Comparison of ENCODE assay signal across 15 cellular contexts in the genomic region with DNA sequence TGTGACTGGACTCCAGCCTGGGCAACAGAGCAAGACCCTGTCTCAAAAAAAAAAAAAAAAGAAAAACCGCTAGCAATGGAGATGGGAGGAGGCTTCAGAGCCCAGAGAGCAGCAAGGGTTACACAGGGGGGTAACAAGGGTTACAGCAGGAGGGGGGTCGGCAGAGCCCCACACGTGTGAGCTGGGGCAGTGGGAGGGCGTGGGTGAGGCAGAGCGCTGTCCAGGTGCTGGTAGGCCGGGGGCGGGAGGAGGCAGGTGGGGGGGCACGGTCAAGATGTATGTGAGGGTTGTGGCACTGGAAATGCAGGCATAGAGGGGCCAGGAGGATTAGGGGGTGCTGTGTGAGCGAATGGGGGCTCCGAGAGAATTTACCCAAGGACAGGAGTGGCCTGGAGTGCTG. TPM values are rescaled to one million over a fixed set of nuclear protein-coding genes. Genes with fewer than 3 reads are reported as not detected.
DNase-seq lines count a peak whose midpoint lies in the region; ATAC-seq and TF ChIP-seq lines count a peak whose summit lies in the region.
"Had no signal": no experiment of that assay in that cellular context is flagged by ENCODE, and none has a peak within 500 bp of the region (broad histone marks: within the 10 kb centered on the region; RNA-seq: fewer than 3 reads in every experiment).

No MANE protein-coding gene starts in this region.

- DNase-seq in activated CD4-positive, alpha-beta T cell treated with anti-CD3 and anti-CD28 coated beads, Interleukin-2, amount 10 ng/mL, durations not matched to agents 7 days and 5 days: no peak
- DNase-seq in activated CD4-positive, alpha-beta T cell treated with anti-CD3 and anti-CD28 coated beads for 48 hours: no peak
- DNase-seq in memory B cell (ENCODE audit: low spot score in 2 of 2): no peak
- DNase-seq in ACHN: no peak
- no peak for DNase-seq in KBM-7
- DNase-seq: C1 segment of cervical spinal cord, DMS 273 treated with DMSO at 0.1 percent for 48 hours, NCI-H1092, NCI-H2081 treated with DMSO at 0.1 percent for 48 hours, NCI-H510A, NCI-H774 had no signal

- TF ChIP-seq RAD21 in Ishikawa (IDR thresholded peaks at IDR 0.05; ENCODE audit: low read depth): no peak

- ATAC-seq in memory B cell (ENCODE audit: low read depth): no peak
- ATAC-seq in stimulated activated memory B cell treated with anti-CD40 and anti-IgM and Interleukin-4, amounts not matched to agents 10 μg/mL and 1 μg/mL and 100 μg/mL, for 72 hours: no peak

- H3K9me3 Mint-ChIP-seq in activated CD4-positive, alpha-beta T cell treated with anti-CD3 and anti-CD28 coated beads, Interleukin-2, amount 10 ng/mL, durations not matched to agents 7 days and 5 days: no peaks in the 10 kb centered on the region
- H3K9me3 Mint-ChIP-seq in memory B cell: no peaks in the 10 kb centered on the region
- H3K9me3 Mint-ChIP-seq in stimulated activated memory B cell treated with anti-CD40 and anti-IgM and Interleukin-4, amounts not matched to agents 10 μg/mL and 1 μg/mL and 100 μg/mL, for 72 hours: no peaks in the 10 kb centered on the region

- peaks cover 10% of the 10 kb centered on the region for H3K36me3 Mint-ChIP-seq in activated CD4-positive, alpha-beta T cell treated with anti-CD3 and anti-CD28 coated beads, Interleukin-2, amount 10 ng/mL, durations not matched to agents 7 days and 5 days (ENCODE audit: low read depth)
- no peaks in the 10 kb centered on the region for H3K36me3 Mint-ChIP-seq in memory B cell
- no peaks in the 10 kb centered on the region for H3K36me3 Mint-ChIP-seq in stimulated activated memory B cell treated with anti-CD40 and anti-IgM and Interleukin-4, amounts not matched to agents 10 μg/mL and 1 μg/mL and 100 μg/mL, for 72 hours

- peaks cover 16% of the 10 kb centered on the region for H3K4me1 Mint-ChIP-seq in activated CD4-positive, alpha-beta T cell treated with anti-CD3 and anti-CD28 coated beads, Interleukin-2, amount 10 ng/mL, durations not matched to agents 7 days and 5 days
- H3K4me1 Mint-ChIP-seq in memory B cell: peaks cover 4% of the 10 kb centered on the region
- H3K4me1 Mint-ChIP-seq in stimulated activated memory B cell treated with anti-CD40 and anti-IgM and Interleukin-4, amounts not matched to agents 10 μg/mL and 1 μg/mL and 100 μg/mL, for 72 hours: peaks cover 39% of the 10 kb centered on the region

- H3K27me3 Mint-ChIP-seq in activated CD4-positive, alpha-beta T cell treated with anti-CD3 and anti-CD28 coated beads, Interleukin-2, amount 10 ng/mL, durations not matched to agents 7 days and 5 days: no peaks in the 10 kb centered on the region
- H3K27me3 Mint-ChIP-seq in memory B cell: no peaks in the 10 kb centered on the region
- H3K27me3 Mint-ChIP-seq in stimulated activated memory B cell treated with anti-CD40 and anti-IgM and Interleukin-4, amounts not matched to agents 10 μg/mL and 1 μg/mL and 100 μg/mL, for 72 hours: no peaks in the 10 kb centered on the region

- POLR2A ChIA-PET in activated CD4-positive, alpha-beta T cell treated with anti-CD3 and anti-CD28 coated beads, Interleukin-2, amount 10 ng/mL, durations not matched to agents 7 days and 5 days (lab: Charles Lee): no interaction called here

- in situ Hi-C loops in ACHN (cut with HindIII; ENCODE audit: low pct_ligation_motif_present, low pct_unique_long_range_greater_than_20kb, low sequenced_read_pairs): no loop called here
- in situ Hi-C loops in KBM-7 (cut with MboI; ENCODE audit: low pct_unique_long_range_greater_than_20kb, low sequenced_read_pairs): loop anchor here (5.0 kb wide), 1 partner anchor 1302 kb away; no protein-coding TSS in a partner anchor

- CTCF ChIA-PET in activated CD4-positive, alpha-beta T cell treated with anti-CD3 and anti-CD28 coated beads, Interleukin-2, amount 10 ng/mL, durations not matched to agents 7 days and 5 days (lab: Charles Lee): interaction anchor here (0.6 kb wide), 1 partner anchor 32 kb away, joined by 3 read pairs; no protein-coding TSS in a partner anchor

- H3K4me3 Mint-ChIP-seq in activated CD4-positive, alpha-beta T cell treated with anti-CD3 and anti-CD28 coated beads, Interleukin-2, amount 10 ng/mL, durations not matched to agents 7 days and 5 days: no peak overlapping the region
- H3K4me3 Mint-ChIP-seq in memory B cell: no peak overlapping the region
- H3K4me3 Mint-ChIP-seq in stimulated activated memory B cell treated with anti-CD40 and anti-IgM and Interleukin-4, amounts not matched to agents 10 μg/mL and 1 μg/mL and 100 μg/mL, for 72 hours: no peak overlapping the region

- TF ChIP-seq EP300 in Ishikawa (IDR thresholded peaks at IDR 0.05; ENCODE audit: borderline replicate concordance): no peak

- H3K27ac Mint-ChIP-seq in activated CD4-positive, alpha-beta T cell treated with anti-CD3 and anti-CD28 coated beads, Interleukin-2, amount 10 ng/mL, durations not matched to agents 7 days and 5 days: peak overlapping the region; percentile 80
- H3K27ac Mint-ChIP-seq in memory B cell: peak overlapping the region; percentile 38
- peak overlapping the region; percentile 42 for H3K27ac Mint-ChIP-seq in stimulated activated memory B cell treated with anti-CD40 and anti-IgM and Interleukin-4, amounts not matched to agents 10 μg/mL and 1 μg/mL and 100 μg/mL, for 72 hours

TF ChIP-seq in Ishikawa, 13 proteins besides CTCF, POLR2A, EP300 and RAD21:
- TF ChIP-seq, protein P1, sequence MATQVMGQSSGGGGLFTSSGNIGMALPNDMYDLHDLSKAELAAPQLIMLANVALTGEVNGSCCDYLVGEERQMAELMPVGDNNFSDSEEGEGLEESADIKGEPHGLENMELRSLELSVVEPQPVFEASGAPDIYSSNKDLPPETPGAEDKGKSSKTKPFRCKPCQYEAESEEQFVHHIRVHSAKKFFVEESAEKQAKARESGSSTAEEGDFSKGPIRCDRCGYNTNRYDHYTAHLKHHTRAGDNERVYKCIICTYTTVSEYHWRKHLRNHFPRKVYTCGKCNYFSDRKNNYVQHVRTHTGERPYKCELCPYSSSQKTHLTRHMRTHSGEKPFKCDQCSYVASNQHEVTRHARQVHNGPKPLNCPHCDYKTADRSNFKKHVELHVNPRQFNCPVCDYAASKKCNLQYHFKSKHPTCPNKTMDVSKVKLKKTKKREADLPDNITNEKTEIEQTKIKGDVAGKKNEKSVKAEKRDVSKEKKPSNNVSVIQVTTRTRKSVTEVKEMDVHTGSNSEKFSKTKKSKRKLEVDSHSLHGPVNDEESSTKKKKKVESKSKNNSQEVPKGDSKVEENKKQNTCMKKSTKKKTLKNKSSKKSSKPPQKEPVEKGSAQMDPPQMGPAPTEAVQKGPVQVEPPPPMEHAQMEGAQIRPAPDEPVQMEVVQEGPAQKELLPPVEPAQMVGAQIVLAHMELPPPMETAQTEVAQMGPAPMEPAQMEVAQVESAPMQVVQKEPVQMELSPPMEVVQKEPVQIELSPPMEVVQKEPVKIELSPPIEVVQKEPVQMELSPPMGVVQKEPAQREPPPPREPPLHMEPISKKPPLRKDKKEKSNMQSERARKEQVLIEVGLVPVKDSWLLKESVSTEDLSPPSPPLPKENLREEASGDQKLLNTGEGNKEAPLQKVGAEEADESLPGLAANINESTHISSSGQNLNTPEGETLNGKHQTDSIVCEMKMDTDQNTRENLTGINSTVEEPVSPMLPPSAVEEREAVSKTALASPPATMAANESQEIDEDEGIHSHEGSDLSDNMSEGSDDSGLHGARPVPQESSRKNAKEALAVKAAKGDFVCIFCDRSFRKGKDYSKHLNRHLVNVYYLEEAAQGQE (IDR thresholded peaks at IDR 0.05; ENCODE audit: low read depth): peak; percentile 42; the same call in 1 of the 2 replicates
- TF ChIP-seq, protein P2, sequence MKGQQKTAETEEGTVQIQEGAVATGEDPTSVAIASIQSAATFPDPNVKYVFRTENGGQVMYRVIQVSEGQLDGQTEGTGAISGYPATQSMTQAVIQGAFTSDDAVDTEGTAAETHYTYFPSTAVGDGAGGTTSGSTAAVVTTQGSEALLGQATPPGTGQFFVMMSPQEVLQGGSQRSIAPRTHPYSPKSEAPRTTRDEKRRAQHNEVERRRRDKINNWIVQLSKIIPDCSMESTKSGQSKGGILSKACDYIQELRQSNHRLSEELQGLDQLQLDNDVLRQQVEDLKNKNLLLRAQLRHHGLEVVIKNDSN (IDR thresholded peaks at IDR 0.05): no peak
- TF ChIP-seq ZBTB7A (IDR thresholded peaks at IDR 0.05; ENCODE audit: low read depth) (no peak), TCF12 (IDR thresholded peaks at IDR 0.05; ENCODE audit: low read depth) (no peak)

RNA-seq across cellular contexts. Expression of a gene that starts 3.4 kb away (rescaled TPM):
- 100 to 1,000 TPM; 387 to 417 TPM for total RNA-seq in activated CD4-positive, alpha-beta T cell treated with anti-CD3 and anti-CD28 coated beads, Interleukin-2, amount 10 ng/mL, durations not matched to agents 7 days and 5 days

RNA-seq across cellular contexts. Expression of a gene that starts 4.0 kb away (rescaled TPM):
- 10 to 100 TPM; 70.9 to 71.3 TPM for total RNA-seq in activated CD4-positive, alpha-beta T cell treated with anti-CD3 and anti-CD28 coated beads, Interleukin-2, amount 10 ng/mL, durations not matched to agents 7 days and 5 days

RNA-seq across cellular contexts. Expression of a gene that starts 12.8 kb away (rescaled TPM):
- total RNA-seq in activated CD4-positive, alpha-beta T cell treated with anti-CD3 and anti-CD28 coated beads, Interleukin-2, amount 10 ng/mL, durations not matched to agents 7 days and 5 days: not detected
- total RNA-seq: H1, MCF 10A had no signal

RNA-seq across cellular contexts. Expression of a gene that starts 40.5 kb away (rescaled TPM):
- 1 to 10 TPM; 1.1 to 1.7 TPM for total RNA-seq in activated CD4-positive, alpha-beta T cell treated with anti-CD3 and anti-CD28 coated beads, Interleukin-2, amount 10 ng/mL, durations not matched to agents 7 days and 5 days
- total RNA-seq: MCF 10A had no signal

RNA-seq across cellular contexts. Expression of a gene that starts 56.4 kb away (rescaled TPM):
- not detected for total RNA-seq in activated CD4-positive, alpha-beta T cell treated with anti-CD3 and anti-CD28 coated beads, Interleukin-2, amount 10 ng/mL, durations not matched to agents 7 days and 5 days
- total RNA-seq: MCF 10A had no signal
